13 cellular contexts compared by ENCODE assay signal in the genomic region with DNA sequence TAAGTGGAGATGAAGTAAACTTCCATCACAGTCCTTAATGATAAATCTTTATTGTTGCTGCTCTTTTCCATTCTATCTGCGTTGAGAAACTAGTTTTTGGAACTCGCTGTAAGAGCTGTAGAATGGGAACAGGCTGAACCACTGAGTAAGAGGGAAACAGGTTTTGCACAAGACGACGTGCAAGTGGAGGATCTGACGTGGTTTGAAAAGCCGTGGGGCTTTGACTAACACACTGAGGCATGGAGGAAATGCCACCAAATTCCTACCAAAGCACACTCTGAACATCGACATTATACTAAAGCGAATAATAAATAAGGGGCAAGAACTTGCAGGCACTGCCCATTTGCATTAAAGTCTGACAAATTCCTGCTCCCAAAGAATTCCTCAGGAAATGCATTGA.
DNase-seq lines count a peak whose midpoint lies in the region; ATAC-seq and TF ChIP-seq lines count a peak whose summit lies in the region.
"Had no signal": no experiment of that assay in that cellular context is flagged by ENCODE, and none has a peak within 500 bp of the region (broad histone marks: within the 10 kb centered on the region; RNA-seq: fewer than 3 reads in every experiment).

No MANE protein-coding gene starts in this region.

- H3K36me3 ChIP-seq in mesodermal cell (ENCODE audit: control insufficient read depth, insufficient read depth, low read length) = no peaks in the 10 kb centered on the region
- H3K36me3 ChIP-seq: suprapubic skin had no signal

- H3K9me3 ChIP-seq in AG04450 (ENCODE audit: control insufficient read depth, insufficient read depth, low read length) (no peaks in the 10 kb centered on the region; the same call in 1 of the 2 replicates), mesodermal cell (ENCODE audit: control insufficient read depth, low read length) (no peaks in the 10 kb centered on the region)

- peak overlapping the region; percentile 65 for H3K27ac Mint-ChIP-seq in HFFc6
- H3K27ac Mint-ChIP-seq: activated CD8-positive, alpha-beta T cell treated with anti-CD3 and anti-CD28 coated beads, Interleukin-2, amount 10 ng/mL, durations not matched to agents 7 days and 5 days had no signal

- H3K27me3 ChIP-seq in AG04450 (ENCODE audit: control insufficient read depth, insufficient read depth, low read length) = no peaks in the 10 kb centered on the region
- H3K27me3 ChIP-seq: suprapubic skin had no signal

- H3K4me3 ChIP-seq in AG04450 (ENCODE audit: low read depth, low read length) (no peak overlapping the region), cardiac fibroblast (replicated peaks in 1 of 2; ENCODE audit: low read depth in 2 of 2, low read length in 2 of 2) (peak overlapping the region in 1 of 2 donors; percentile 49), mesodermal cell (ENCODE audit: extremely low read depth, insufficient read depth, low read length, poor library complexity, severe bottlenecking) (no peak overlapping the region)
- H3K4me3 ChIP-seq: suprapubic skin had no signal

- POLR2A ChIA-PET in AG04450 (lab: Yijun Ruan, JAX) = interaction anchor here (0.5 to 1.3 kb wide), 4 partner anchors 156 to 397 kb away, joined by 3 to 7 read pairs (median 4); a partner anchor contains a TSS

- CTCF ChIA-PET in AG04450 (lab: Charles Lee) = no interaction called here

- ATAC-seq in HG03342 (IDR thresholded peaks at IDR 0.05; ENCODE audit: unreplicated experiment) (no peak), HG02938 (IDR thresholded peaks at IDR 0.05; ENCODE audit: unreplicated experiment) (no peak)
- ATAC-seq in stimulated activated naive CD8-positive, alpha-beta T cell treated with anti-CD3 and anti-CD28 coated beads, Interleukin-15, Interleukin-2, amounts not matched to agents 100 U/mL and 50 U/mL, for 24 hours = no peak
- ATAC-seq: activated CD8-positive, alpha-beta T cell treated with anti-CD3 and anti-CD28 coated beads, Interleukin-2, amount 10 ng/mL, durations not matched to agents 7 days and 5 days had no signal

- H3K27me3 Mint-ChIP-seq in HFFc6 (ENCODE audit: insufficient read depth) = peaks cover 5% of the 10 kb centered on the region; the same call in 1 of the 2 replicates

- TF ChIP-seq CTCF in AG04450 (IDR thresholded peaks at IDR 0.05; ENCODE audit: low read depth, low read length) (no peak), HFFc6 (IDR thresholded peaks at IDR 0.05) (no peak), cardiac fibroblast (IDR thresholded peaks at IDR 0.05; ENCODE audit: low read depth, low read length) (no peak), GM13977 (IDR thresholded peaks at IDR 0.05; ENCODE audit: extremely low read depth, insufficient read depth, missing control alignments) (no peak)

- peaks cover 47% of the 10 kb centered on the region for H3K4me1 Mint-ChIP-seq in HFFc6 (ENCODE audit: low read depth)

- in situ Hi-C loops in GM13977 (cut with MboI; ENCODE audit: low pct_unique_long_range_greater_than_20kb, low sequenced_read_pairs, unreplicated experiment) = no loop called here

- H3K9me3 Mint-ChIP-seq in HFFc6 = peaks cover 10% of the 10 kb centered on the region

- peak overlapping the region; percentile 73 for H3K4me3 Mint-ChIP-seq in HFFc6
- H3K4me3 Mint-ChIP-seq: activated CD8-positive, alpha-beta T cell treated with anti-CD3 and anti-CD28 coated beads, Interleukin-2, amount 10 ng/mL, durations not matched to agents 7 days and 5 days had no signal

- H3K4me1 ChIP-seq in mesodermal cell (ENCODE audit: control insufficient read depth, insufficient read depth, low read length, poor library complexity, severe bottlenecking) = peaks cover 28% of the 10 kb centered on the region

- peaks cover 10% of the 10 kb centered on the region for H3K36me3 Mint-ChIP-seq in HFFc6 (ENCODE audit: low read depth)

- DNase-seq in AG04450 (ENCODE audit: low read depth, low spot score) = peak; percentile 15
- DNase-seq in HFFc6 = peak; percentile 49
- DNase-seq in cardiac fibroblast (ENCODE audit: low read depth in 2 of 2) = peak; percentile 60 to 95
- DNase-seq in stimulated activated naive CD8-positive, alpha-beta T cell treated with anti-CD3 and anti-CD28 coated beads, Interleukin-15, Interleukin-2, amounts not matched to agents 100 U/mL and 50 U/mL, for 24 hours = no peak
- no peak for DNase-seq in GM13977 (ENCODE audit: low spot score)
- DNase-seq: activated CD8-positive, alpha-beta T cell treated with anti-CD3 and anti-CD28 coated beads, Interleukin-2, amount 10 ng/mL, durations not matched to agents 7 days and 5 days; Calu3; head of caudate nucleus; KG1 had no signal

- H3K27ac ChIP-seq in AG04450 (ENCODE audit: low read depth, low read length) = peak overlapping the region; percentile 31
- H3K27ac ChIP-seq in mesodermal cell (ENCODE audit: low read depth, low read length, severe bottlenecking) = peak overlapping the region; percentile 10
- H3K27ac ChIP-seq: suprapubic skin had no signal

- 71 to 80% methylated on average over 1 to 8 of the region's 8 CpGs for WGBS in mesodermal cell (ENCODE audit: insufficient coverage in 2 of 2), 2 experiments

Comparison
In these comparisons a context has a peak if more than half of its experiments do, and no peak if none do; other contexts are left out.
1. DNase-seq: peak in AG04450 (single experiment), HFFc6 (single experiment) and cardiac fibroblast (2 of 2); none in stimulated activated naive CD8-positive, alpha-beta T cell treated with anti-CD3 and anti-CD28 coated beads, Interleukin-15, Interleukin-2, amounts not matched to agents 100 U/mL and 50 U/mL, for 24 hours (single experiment) and GM13977 (single experiment).